In the genomic region with DNA sequence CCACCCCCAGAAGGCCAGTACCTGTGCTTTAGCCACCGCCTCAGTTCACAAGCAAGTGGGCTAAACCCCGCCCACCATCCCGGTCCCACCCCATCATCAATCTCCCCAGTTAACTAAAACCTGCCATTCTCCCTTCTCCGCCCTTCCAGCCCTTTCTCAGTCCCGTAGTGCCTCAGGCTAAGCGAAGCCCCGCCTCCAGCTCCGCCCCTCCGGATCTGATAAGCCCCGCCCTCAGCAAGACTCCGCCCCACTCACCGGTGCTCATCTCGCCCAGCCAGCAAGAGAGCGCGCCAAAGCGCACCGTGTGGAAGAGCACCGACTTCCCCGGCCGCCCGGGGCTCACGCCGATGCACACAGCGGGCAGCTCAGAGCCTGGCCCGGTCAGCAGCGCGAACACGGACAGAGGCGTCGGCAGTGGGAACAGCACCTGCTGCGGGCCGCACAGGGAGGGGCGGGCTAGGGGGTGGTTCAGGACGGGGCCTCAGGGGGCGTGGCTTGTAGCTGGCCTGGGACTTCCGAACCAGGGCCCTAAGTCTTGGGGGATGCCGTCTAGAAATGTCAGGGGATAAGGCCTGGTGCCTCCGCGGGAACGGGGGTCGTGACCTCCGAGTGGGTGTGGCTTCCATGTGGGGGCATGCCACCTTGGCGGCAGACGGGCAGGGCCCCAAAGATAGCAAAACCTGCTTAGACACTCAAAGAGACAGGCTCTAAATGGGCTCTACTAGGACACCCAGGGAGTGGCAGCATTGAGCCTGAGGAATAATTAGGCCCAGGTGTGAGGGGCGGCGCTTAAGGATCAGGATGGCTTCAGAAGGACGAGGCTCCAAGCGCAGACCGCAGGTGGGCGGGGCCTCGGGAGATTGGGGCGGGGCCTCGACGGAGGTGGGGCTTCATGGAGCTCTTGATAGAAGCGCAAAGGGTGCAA, we compare ENCODE assay signal across 8 cellular contexts. TPM values are rescaled to one million over a fixed set of nuclear protein-coding genes. Genes with fewer than 3 reads are reported as not detected.
DNase-seq lines count a peak whose midpoint lies in the region; ATAC-seq and TF ChIP-seq lines count a peak whose summit lies in the region.

No MANE protein-coding gene starts in this region.

- no peaks in the 10 kb centered on the region for H3K27me3 ChIP-seq in PC-9 (ENCODE audit: insufficient read depth, low read depth)
- H3K27me3 ChIP-seq in endodermal cell (ENCODE audit: control insufficient read depth, insufficient read depth, low read length, poor library complexity, severe bottlenecking), result no peaks in the 10 kb centered on the region
- no peaks in the 10 kb centered on the region for H3K27me3 ChIP-seq in parathyroid adenoma (ENCODE audit: control insufficient read depth, insufficient read depth, low read length)

- H3K4me1 Mint-ChIP-seq in endodermal cell (no peaks in the 10 kb centered on the region), CD14-positive monocyte (peaks cover 4% of the 10 kb centered on the region)

- POLR2A ChIA-PET in PC-9 (lab: Charles Lee; ENCODE audit: unreplicated experiment), result no interaction called here

- ATAC-seq in GM19467 (IDR thresholded peaks at IDR 0.05; ENCODE audit: unreplicated experiment), result no peak

- peaks cover 2% of the 10 kb centered on the region for H3K27me3 Mint-ChIP-seq in endodermal cell (ENCODE audit: insufficient read depth)
- peaks cover 0 to 1% (median 0%) of the 10 kb centered on the region in 3 donors for H3K27me3 Mint-ChIP-seq in CD14-positive monocyte (ENCODE audit: low read depth in 3 of 3)

- TF ChIP-seq CTCF in PC-9 (conservative IDR thresholded peaks at IDR 0.05), result no peak
- TF ChIP-seq CTCF in endodermal cell (conservative IDR thresholded peaks at IDR 0.05), result no peak
- TF ChIP-seq CTCF in parathyroid adenoma (IDR thresholded peaks at IDR 0.05), result no peak
- TF ChIP-seq CTCF in CD14-positive monocyte (IDR thresholded peaks at IDR 0.05), result no peak

- intact Hi-C loops in PC-9 (cut with micrococcal nuclease; ENCODE audit: unreplicated experiment) (no loop called here), CD14-positive monocyte (cut with micrococcal nuclease) (no loop called here)

- WGBS in endodermal cell (ENCODE audit: insufficient coverage in 1 of 2, insufficient read length in 1 of 2), 2 experiments, result 3 to 6% methylated on average over 39 to 55 of the region's 55 CpGs

- H3K36me3 Mint-ChIP-seq in endodermal cell (ENCODE audit: low read depth) (no peaks in the 10 kb centered on the region), CD14-positive monocyte (peaks cover 40 to 73% of the 10 kb centered on the region in 2 donors)

- H3K4me3 ChIP-seq in PC-9 (peak overlapping the region; percentile 60; the same call in 1 of the 2 replicates), endodermal cell (ENCODE audit: low read length) (peak overlapping the region; percentile 78), parathyroid adenoma (ENCODE audit: low read depth, low read length) (peak overlapping the region; percentile 36)

- H3K4me2 ChIP-seq in PC-9 (peak overlapping the region; percentile 83), parathyroid adenoma (ENCODE audit: low read length) (peak overlapping the region; percentile 51)

- H3F3A ChIP-seq in PC-9 (ENCODE audit: insufficient read depth, low read depth), result peaks cover 3% of the 10 kb centered on the region; the same call in 1 of the 2 replicates

- CTCF ChIA-PET in PC-9 (lab: Charles Lee), result interaction anchor here (1.0 kb wide), 1 partner anchor 13 kb away, joined by 15 read pairs; no protein-coding TSS in a partner anchor

- no peaks in the 10 kb centered on the region for H4K20me1 ChIP-seq in PC-9 (ENCODE audit: insufficient read depth)

- BruUV-seq in PC-9 (replicated peaks; lab: Mats Ljungman, UMichigan), result no TSS peak

- H3K9me3 Mint-ChIP-seq in endodermal cell, result no peaks in the 10 kb centered on the region
- H3K9me3 Mint-ChIP-seq in CD14-positive monocyte, result peaks cover 0 to 3% (median 0%) of the 10 kb centered on the region in 7 donors

- H3K9me3 ChIP-seq in PC-9 (ENCODE audit: insufficient read depth, low read depth) (no peaks in the 10 kb centered on the region), endodermal cell (ENCODE audit: control insufficient read depth, low read length) (no peaks in the 10 kb centered on the region), parathyroid adenoma (ENCODE audit: control insufficient read depth, low read length) (no peaks in the 10 kb centered on the region)

- H3K79me2 ChIP-seq in PC-9 (ENCODE audit: low read depth), result no peaks in the 10 kb centered on the region
- no peaks in the 10 kb centered on the region for H3K79me2 ChIP-seq in parathyroid adenoma

- 0 out of 2 replicates have a peak, but pooled peaks cover 3% of the 10 kb centered on the region for H3K4me1 ChIP-seq in PC-9 (replicated peaks; ENCODE audit: insufficient read depth)
- H3K4me1 ChIP-seq in endodermal cell (ENCODE audit: control insufficient read depth, insufficient read depth, low read length), result no peaks in the 10 kb centered on the region
- H3K4me1 ChIP-seq in parathyroid adenoma, result no peaks in the 10 kb centered on the region

- H3K9ac ChIP-seq in endodermal cell (ENCODE audit: extremely low read depth, low read length, poor library complexity, severe bottlenecking) (no peak overlapping the region), parathyroid adenoma (no peak overlapping the region)

- H3K27ac ChIP-seq in PC-9, result no peak overlapping the region
- no peak overlapping the region for H3K27ac ChIP-seq in endodermal cell (ENCODE audit: low read depth, low read length)
- no peak overlapping the region for H3K27ac ChIP-seq in parathyroid adenoma

- DNase-seq in HUDEP-2 (lab: John Stamatoyannopoulos, UW; ENCODE audit: unreplicated experiment in 76 of 76), result peak in 47 of 76 experiments; percentile 2 to 70 (median 43)
- DNase-seq in PC-9, result peak; percentile 68 to 85
- peak; percentile 99 for DNase-seq in endodermal cell
- no peak for DNase-seq in activated gamma-delta T cell treated with Interleukin-2 at 50 U/mL for 16 hours
- DNase-seq in CD14-positive monocyte (ENCODE audit: low spot score), result no peak
- DNase-seq in activated gamma-delta T cell (lab: John Stamatoyannopoulos, UW), result no peak

- H3K27ac Mint-ChIP-seq in endodermal cell, result peak overlapping the region; percentile 89
- no peak overlapping the region for H3K27ac Mint-ChIP-seq in CD14-positive monocyte

- H2AFZ ChIP-seq in PC-9 (peak overlapping the region; percentile 82), parathyroid adenoma (peak overlapping the region; percentile 58)

- no peaks in the 10 kb centered on the region for H3K9me2 ChIP-seq in PC-9 (ENCODE audit: insufficient read depth)

- no peaks in the 10 kb centered on the region for H3K36me3 ChIP-seq in PC-9 (ENCODE audit: low read depth)
- H3K36me3 ChIP-seq in endodermal cell (ENCODE audit: control insufficient read depth, insufficient read depth, low read length), result no peaks in the 10 kb centered on the region
- no peaks in the 10 kb centered on the region for H3K36me3 ChIP-seq in parathyroid adenoma (ENCODE audit: control insufficient read depth, insufficient read depth, low read length)

- H3K4me3 Mint-ChIP-seq in endodermal cell (peak overlapping the region; percentile 68), CD14-positive monocyte (no peak overlapping the region)

RNA-seq across cellular contexts. Expression of a gene that starts 21.4 kb away (rescaled TPM):
- total RNA-seq in PC-9 (2021) (3.5 and 6.8 TPM in 2 replicates), endodermal cell (10 to 100 TPM; 12.3 to 17.8 TPM)
- polyA plus RNA-seq in endodermal cell (2013, experiment 1 of 2), result 3.8 TPM
- 5.5 TPM for polyA plus RNA-seq in endodermal cell (2013, experiment 2 of 2)
- 10 to 100 TPM; 19.8 to 22.4 TPM for polyA plus RNA-seq in CD14-positive monocyte

RNA-seq across cellular contexts. Expression of a gene that starts 22.7 kb away (rescaled TPM):
- total RNA-seq in PC-9 (2021) (230 and 292 TPM in 2 replicates), endodermal cell (100 to 1,000 TPM; 303 to 334 TPM)
- polyA plus RNA-seq in endodermal cell (2013, experiment 1 of 2), result 248 TPM
- polyA plus RNA-seq in endodermal cell (2013, experiment 2 of 2), result 218 TPM
- polyA plus RNA-seq in CD14-positive monocyte, result 100 to 1,000 TPM; 326 to 381 TPM

RNA-seq across cellular contexts. Expression of a gene that starts 51.1 kb away (rescaled TPM):
- 1,066 and 1,233 TPM in 2 replicates for total RNA-seq in PC-9 (2021)
- total RNA-seq in endodermal cell, result 100 to 1,000 TPM; 378 to 437 TPM
- polyA plus RNA-seq in endodermal cell (2013, experiment 1 of 2), result 322 TPM
- polyA plus RNA-seq in endodermal cell (2013, experiment 2 of 2), result 298 TPM
- 10 to 100 TPM in 1 of 2 donors, 1 to 10 TPM in 1; 8.4 to 16.0 TPM for polyA plus RNA-seq in CD14-positive monocyte

Comparison
In these comparisons a context has a peak if more than half of its experiments do, and no peak if none do; other contexts are left out.
1. DNase-seq: peak in HUDEP-2 (47 of 76), PC-9 (2 of 2) and endodermal cell (single experiment); none in activated gamma-delta T cell treated with Interleukin-2 at 50 U/mL for 16 hours (single experiment), CD14-positive monocyte (single experiment) and activated gamma-delta T cell (single experiment).
2. Peak in every context shown above with its lines, with median percentiles within 50 percentile points of each other: H3K4me3 ChIP-seq.